Comparison of ENCODE assay signal across 6 cellular contexts in genomic region chr21:37116459-37116858, GRCh38. TPM values are rescaled to one million over a fixed set of nuclear protein-coding genes. Genes with fewer than 3 reads are reported as not detected.
DNase-seq lines count a peak whose midpoint lies in the region; TF ChIP-seq lines count a peak whose summit lies in the region.
"Not testable (repeated sequence)": the region's sequence is repeated elsewhere in the genome, so short reads cannot be mapped to it uniquely, and the experiment has no call there.

No MANE protein-coding gene starts in this region.

- not testable (repeated sequence) for H3K4me3 ChIP-seq in GM23248; brain microvascular endothelial cell (ENCODE audit: low read depth, low read length); trophoblast cell (ENCODE audit: low read depth, low read length)

- H4K8ac ChIP-seq in trophoblast cell (ENCODE audit: low read depth, low read length) = not testable (repeated sequence)

- H4K20me1 ChIP-seq in GM23248 (ENCODE audit: insufficient read depth) = not testable (repeated sequence)

- not testable (repeated sequence) for H4K12ac ChIP-seq in trophoblast cell (ENCODE audit: low read depth, low read length)

- not testable (repeated sequence) for H3K4me1 ChIP-seq in GM23248 (ENCODE audit: insufficient read depth); trophoblast cell (ENCODE audit: control insufficient read depth in 1 of 2, insufficient read depth in 2 of 2, low read length in 2 of 2)

- H2BK120ac ChIP-seq in trophoblast cell (ENCODE audit: insufficient read depth, low read length, poor library complexity) = not testable (repeated sequence)

- not testable (repeated sequence) for H4K91ac ChIP-seq in trophoblast cell (ENCODE audit: low read depth, low read length)

- H3K9ac ChIP-seq in GM23248; trophoblast cell (ENCODE audit: low read length): not testable (repeated sequence)

- H3K36me3 ChIP-seq in GM23248 (ENCODE audit: low read depth); brain microvascular endothelial cell (replicated peaks); trophoblast cell (ENCODE audit: control insufficient read depth in 1 of 2, insufficient read depth in 2 of 2, low read length in 2 of 2): not testable (repeated sequence)

- H2AFZ ChIP-seq in GM23248; trophoblast cell (ENCODE audit: insufficient read depth, low read length, poor library complexity): not testable (repeated sequence)

- not testable (repeated sequence) for H3K4ac ChIP-seq in trophoblast cell (ENCODE audit: low read depth, low read length)

- H3K18ac ChIP-seq in trophoblast cell (ENCODE audit: low read length) = not testable (repeated sequence)

- H3K4me2 ChIP-seq in GM23248 (ENCODE audit: unreplicated experiment); trophoblast cell (ENCODE audit: low read length): not testable (repeated sequence)

- not testable (repeated sequence) for H3K9me2 ChIP-seq in GM23248 (ENCODE audit: insufficient read depth)

- not testable (repeated sequence) for H3K9me3 ChIP-seq in GM23248 (ENCODE audit: low read depth); trophoblast cell (ENCODE audit: insufficient read depth, low read depth, low read length)

- not testable (repeated sequence) for H3K23ac ChIP-seq in trophoblast cell (ENCODE audit: low read length)

- H3K79me2 ChIP-seq in GM23248 (ENCODE audit: insufficient read depth) = peaks cover 46% of the 10 kb centered on the region
- not testable (repeated sequence) for H3K79me2 ChIP-seq in trophoblast cell (ENCODE audit: control insufficient read depth, insufficient read depth, low read length, poor library complexity)

- WGBS in GM23248 (ENCODE audit: low coverage in 1 of 2, low lambda C conversion rate in 2 of 2, missing lambda C conversion rate in 2 of 2), 2 experiments = 61 to 70% methylated on average over 2 of the region's 2 CpGs
- WGBS in trophoblast cell (ENCODE audit: extremely low coverage, insufficient coverage, insufficient read length) = no CpG with 5 or more reads among the region's 2 CpGs

- not testable (repeated sequence) for H3K27ac ChIP-seq in GM23248; brain microvascular endothelial cell; trophoblast cell (ENCODE audit: low read depth, low read length)

- H3K27me3 ChIP-seq in GM23248 (replicated peaks; ENCODE audit: insufficient read depth); brain microvascular endothelial cell (replicated peaks); trophoblast cell (ENCODE audit: insufficient read depth, low read length): not testable (repeated sequence)

- H2AK5ac ChIP-seq in trophoblast cell (ENCODE audit: low read length) = not testable (repeated sequence)

- H2BK5ac ChIP-seq in trophoblast cell (ENCODE audit: low read depth, low read length, poor library complexity) = not testable (repeated sequence)

- not testable (repeated sequence) for H3K79me1 ChIP-seq in trophoblast cell (ENCODE audit: low read length)

- in situ Hi-C loops in GM23248 (cut with MboI); brain microvascular endothelial cell (cut with HindIII; ENCODE audit: low pct_ligation_motif_present, low sequenced_read_pairs): not testable (repeated sequence)

- not testable (repeated sequence) for H2BK12ac ChIP-seq in trophoblast cell (ENCODE audit: low read length)

- DNase-seq in EL (peak; percentile 34), GM23248 (peak; percentile 17), NCI-H226 (peak; percentile 9), brain microvascular endothelial cell (peak; percentile 43), kidney tubule cell (ENCODE audit: low spot score) (peak; percentile 32), trophoblast cell (peak; percentile 57 to 70)

- not testable (repeated sequence) for H3F3A ChIP-seq in GM23248 (ENCODE audit: insufficient read depth)

- H3K14ac ChIP-seq in trophoblast cell (ENCODE audit: low read length) = not testable (repeated sequence)

- not testable (repeated sequence) for TF ChIP-seq CTCF in brain microvascular endothelial cell (IDR thresholded peaks at IDR 0.05; ENCODE audit: low read depth, low read length, missing control alignments)

RNA-seq across cellular contexts. Expression of gene TTC3, which starts 43.4 kb away (rescaled TPM):
- total RNA-seq in GM23248 (2014; rRNA removed; shearing (Covaris generic)) = 204 and 244 TPM in 2 replicates
- 206 and 216 TPM in 2 replicates for polyA plus RNA-seq in GM23248 (2016; fragmentation: Nextera tagmentation; extraction: Ambion mirVana)
- 106 and 108 TPM in 2 replicates for polyA plus RNA-seq in trophoblast cell (2013)

RNA-seq across cellular contexts. Expression of gene PIGP, which starts 43.6 kb away (rescaled TPM):
- total RNA-seq in GM23248 (2014; rRNA removed; shearing (Covaris generic)) = 15.1 and 19.0 TPM in 2 replicates
- 59.9 and 66.9 TPM in 2 replicates for polyA plus RNA-seq in GM23248 (2016; fragmentation: Nextera tagmentation; extraction: Ambion mirVana)
- 22.4 and 23.0 TPM in 2 replicates for polyA plus RNA-seq in trophoblast cell (2013)

Comparison
In these comparisons a context has a peak if more than half of its experiments do, and no peak if none do; other contexts are left out.
1. DNase-seq: peak in every context shown above with its lines; median percentile 64 in trophoblast cell; 43 in brain microvascular endothelial cell; 34 in EL; 32 in kidney tubule cell; 17 in GM23248; 9 in NCI-H226.